8 cellular contexts compared by ENCODE assay signal in the genomic region with DNA sequence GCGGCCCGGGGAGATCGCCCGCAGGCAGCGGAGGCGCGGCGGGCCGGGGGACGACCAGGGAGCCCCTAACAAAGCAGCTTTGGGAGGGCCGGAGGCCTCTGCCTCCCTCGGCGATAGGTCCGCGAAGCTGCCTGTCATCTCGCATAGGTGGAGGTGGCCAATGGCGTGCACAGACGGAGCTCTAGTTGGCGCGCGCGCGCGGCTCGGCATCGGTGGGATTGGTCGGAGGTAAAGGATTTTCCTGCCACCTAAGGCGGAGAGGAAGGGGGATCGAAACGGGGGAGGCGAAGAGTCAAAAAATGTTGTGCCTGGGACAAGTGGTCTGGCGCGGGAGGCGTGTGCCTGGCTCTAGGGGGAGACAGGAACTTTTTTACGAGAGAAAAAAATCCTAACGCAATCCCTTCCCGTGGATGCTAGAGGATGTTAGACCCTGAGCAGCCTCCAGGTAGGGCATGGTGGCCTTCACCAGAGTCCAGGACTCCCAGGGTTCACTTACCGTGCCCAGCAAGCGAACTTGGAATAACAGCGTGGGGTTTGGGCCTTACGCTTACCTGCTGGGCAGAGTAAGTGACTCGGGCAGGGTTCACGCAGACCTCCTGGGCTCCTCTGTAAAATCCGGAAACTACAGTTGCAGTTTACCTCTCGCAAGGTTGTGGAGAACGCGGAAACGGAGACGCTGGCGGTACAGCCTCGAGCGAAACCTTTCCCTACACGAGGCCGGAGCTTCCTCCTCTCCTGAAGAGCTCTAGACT.
A peak's percentile ranks its signal among the peaks of the same experiment; 100 is the strongest.
DNase-seq lines count a peak whose midpoint lies in the region; ATAC-seq and TF ChIP-seq lines count a peak whose summit lies in the region.

No MANE protein-coding gene starts in this region.

- TF ChIP-seq POLR2A in heart left ventricle (IDR thresholded peaks at IDR 0.05), result no peak
- no peak for TF ChIP-seq POLR2A in prostate gland (IDR thresholded peaks at IDR 0.05)

- peak overlapping the region; percentile 62 for H2AFZ ChIP-seq in MM.1S (ENCODE audit: low read length)
- H2AFZ ChIP-seq in SU-DHL-6 (ENCODE audit: low read depth, low read length, severe bottlenecking), result peak overlapping the region; percentile 21

- H3K4me2 ChIP-seq in MM.1S (ENCODE audit: low read depth, low read length), result peak overlapping the region; percentile 83
- H3K4me2 ChIP-seq in SU-DHL-6 (ENCODE audit: low read depth, low read length, poor library complexity, severe bottlenecking), result peak overlapping the region; percentile 72

- H3K79me2 ChIP-seq in MM.1S (ENCODE audit: low read length) (peaks cover 57% of the 10 kb centered on the region), SU-DHL-6 (ENCODE audit: insufficient read depth, low read length) (peaks cover 56% of the 10 kb centered on the region)

- H3K4me3 ChIP-seq in MM.1S (ENCODE audit: low read length), result peak overlapping the region; percentile 75
- peak overlapping the region; percentile 66 for H3K4me3 ChIP-seq in SU-DHL-6 (ENCODE audit: insufficient read depth, low read length, poor library complexity, severe bottlenecking)
- peak overlapping the region; percentile 81 for H3K4me3 ChIP-seq in adipocyte (ENCODE audit: low read length)
- peak overlapping the region; percentile 33 to 91 (median 66) for H3K4me3 ChIP-seq in heart left ventricle
- peak overlapping the region; percentile 43 to 45 for H3K4me3 ChIP-seq in prostate gland
- peak overlapping the region; percentile 62 for H3K4me3 ChIP-seq in upper lobe of right lung

- H3K27ac ChIP-seq in MM.1S (ENCODE audit: low read length) (peak overlapping the region; percentile 57), SU-DHL-6 (ENCODE audit: low read depth, low read length) (peak overlapping the region; percentile 87), heart left ventricle (no peak overlapping the region), prostate gland (peak overlapping the region in 1 of 2 donors; percentile 26), upper lobe of right lung (no peak overlapping the region)

- H3K36me3 ChIP-seq in MM.1S (replicated peaks; ENCODE audit: insufficient read depth, low read length) (no peaks in the 10 kb centered on the region), SU-DHL-6 (ENCODE audit: low read length) (no peaks in the 10 kb centered on the region), adipocyte (ENCODE audit: control insufficient read depth, insufficient read depth, low read length, severe bottlenecking) (no peaks in the 10 kb centered on the region), heart left ventricle (no peaks in the 10 kb centered on the region), prostate gland (no peaks in the 10 kb centered on the region), upper lobe of right lung (no peaks in the 10 kb centered on the region)

- DNase-seq in DMS53 (lab: John Stamatoyannopoulos, UW) (peak; percentile 98), MM.1S (peak; percentile 99), adipocyte (ENCODE audit: low read depth) (peak; percentile 95), heart left ventricle (peak; percentile 89 to 95 (median 93)), prostate gland (ENCODE audit: low spot score) (peak; percentile 92), upper lobe of right lung (peak; percentile 88)

- 2 to 5% (median 3%) methylated on average over 38 to 54 of the region's 54 CpGs for WGBS in heart left ventricle, 4 donors
- WGBS in prostate gland, result 2% methylated on average over 44 of the region's 54 CpGs

- H3K9me2 ChIP-seq in MM.1S (replicated peaks; ENCODE audit: insufficient read depth, low read length) (no peaks in the 10 kb centered on the region), SU-DHL-6 (replicated peaks; ENCODE audit: insufficient read depth, low read length) (no peaks in the 10 kb centered on the region)

- no peaks in the 10 kb centered on the region for H4K20me1 ChIP-seq in MM.1S (ENCODE audit: insufficient read depth, low read length)
- H4K20me1 ChIP-seq in SU-DHL-6 (ENCODE audit: low read depth, low read length), result 0 out of 2 replicates have a peak, but pooled peaks cover 3% of the 10 kb centered on the region

- H3K9me3 ChIP-seq in MM.1S (replicated peaks; ENCODE audit: insufficient read depth, low read length), result no peaks in the 10 kb centered on the region
- H3K9me3 ChIP-seq in SU-DHL-6 (ENCODE audit: insufficient read depth, low read length), result no peaks in the 10 kb centered on the region
- H3K9me3 ChIP-seq in adipocyte (ENCODE audit: control insufficient read depth, low read length), result no peaks in the 10 kb centered on the region
- no peaks in the 10 kb centered on the region for H3K9me3 ChIP-seq in heart left ventricle
- H3K9me3 ChIP-seq in prostate gland, result no peaks in the 10 kb centered on the region
- H3K9me3 ChIP-seq in upper lobe of right lung, result no peaks in the 10 kb centered on the region

- H3K27me3 ChIP-seq in MM.1S (replicated peaks; ENCODE audit: insufficient read depth, low read length) (no peaks in the 10 kb centered on the region), SU-DHL-6 (ENCODE audit: low read length) (no peaks in the 10 kb centered on the region), adipocyte (replicated peaks; ENCODE audit: control insufficient read depth, insufficient read depth, low read length) (peaks cover 36% of the 10 kb centered on the region), heart left ventricle (peaks cover 14 to 53% (median 34%) of the 10 kb centered on the region in 9 donors), prostate gland (replicated peaks; ENCODE audit: insufficient read depth) (no peaks in the 10 kb centered on the region), upper lobe of right lung (peaks cover 43% of the 10 kb centered on the region)

- intact Hi-C loops in heart left ventricle (cut with DNase I), result no loop called here
- intact Hi-C loops in prostate gland (cut with DNase I), result no loop called here
- intact Hi-C loops in upper lobe of right lung (cut with DNase I), result no loop called here

- ATAC-seq in GM21786 (IDR thresholded peaks at IDR 0.05; ENCODE audit: unreplicated experiment) (peak; percentile 49), heart left ventricle (peak; percentile 84 to 98 (median 92)), upper lobe of right lung (peak; percentile 85)

- H3F3A ChIP-seq in MM.1S (ENCODE audit: insufficient read depth, low read length) (peaks cover 33% of the 10 kb centered on the region), SU-DHL-6 (ENCODE audit: insufficient read depth) (no peaks in the 10 kb centered on the region)

- peak overlapping the region; percentile 77 for H3K9ac ChIP-seq in MM.1S (ENCODE audit: low read length)
- H3K9ac ChIP-seq in SU-DHL-6 (ENCODE audit: low read length), result peak overlapping the region; percentile 78
- H3K9ac ChIP-seq in adipocyte (ENCODE audit: low read length), result no peak overlapping the region

- H3K4me1 ChIP-seq in MM.1S (ENCODE audit: low read length) (peaks cover 35% of the 10 kb centered on the region), adipocyte (ENCODE audit: control insufficient read depth, insufficient read depth, low read length) (peaks cover 11% of the 10 kb centered on the region), heart left ventricle (peaks cover 0 to 27% (median 14%) of the 10 kb centered on the region in 12 donors), prostate gland (replicated peaks) (peaks cover 3% of the 10 kb centered on the region), upper lobe of right lung (peaks cover 14% of the 10 kb centered on the region)

- TF ChIP-seq CTCF in MM.1S (IDR thresholded peaks at IDR 0.05; ENCODE audit: low read length) (no peak; the same call in 1 of the 2 replicates), SU-DHL-6 (IDR thresholded peaks at IDR 0.05; ENCODE audit: insufficient read depth, low read length, poor library complexity, severe bottlenecking) (no peak), heart left ventricle (IDR thresholded peaks at IDR 0.05) (no peak), prostate gland (IDR thresholded peaks at IDR 0.05) (peak in 1 of 4 experiments; percentile 15), upper lobe of right lung (IDR thresholded peaks at IDR 0.05) (no peak)

Comparison
In these comparisons a context has a peak if more than half of its experiments do, and no peak if none do; other contexts are left out.
1. H3K27ac ChIP-seq: peak in MM.1S (single experiment) and SU-DHL-6 (single experiment); none in heart left ventricle (0 of 12) and upper lobe of right lung (single experiment).
2. Peak in every context shown above with its lines, with median percentiles within 50 percentile points of each other: DNase-seq, ATAC-seq and H3K4me3 ChIP-seq.